ENCODE assay signal across 26 cellular contexts in genomic region chr14:44271006-44271405, GRCh38.
"Had no signal": no experiment of that assay in that cellular context is flagged by ENCODE, and none has a peak within 500 bp of the region (broad histone marks: within the 10 kb centered on the region; RNA-seq: fewer than 3 reads in every experiment).

No MANE protein-coding gene starts in this region.

- H3K36me3 ChIP-seq: stomach, suprapubic skin, thoracic aorta, thyroid gland, tibial artery, tibial nerve, transverse colon, upper lobe of left lung, upper lobe of right lung, uterus, vagina had no signal

- DNase-seq: stimulated activated CD4-positive, alpha-beta T cell treated with anti-CD3 and anti-CD28 coated beads, Interleukin-2, amount 100 ng/mL, for 48 hours; stimulated activated CD4-positive, alpha-beta T cell treated with anti-CD3 and anti-CD28 coated beads, Interleukin-4, amount 100 ng/mL, for 1 hour; stimulated activated CD4-positive, alpha-beta T cell treated with anti-CD3 and anti-CD28 coated beads, Interleukin-4, amount 100 ng/mL, for 24 hours; stimulated activated CD4-positive, alpha-beta T cell treated with anti-CD3 and anti-CD28 coated beads, Interleukin-4, amount 100 ng/mL, for 4 hours; stimulated activated CD8-positive, alpha-beta memory T cell treated with anti-CD3 and anti-CD28 coated beads, Interleukin-4, amount 100 ng/mL, for 48 hours; stimulated activated naive B cell treated with anti-CD40 and anti-IgM and Interleukin-4, amounts not matched to agents 10 μg/mL and 1 μg/mL and 100 μg/mL, for 72 hours; stimulated activated naive CD4-positive, alpha-beta T cell; stimulated activated naive CD4-positive, alpha-beta T cell treated with Interleukin-2 at 50 U/mL for 16 hours; stimulated activated naive CD8-positive, alpha-beta T cell treated with anti-CD3 and anti-CD28 coated beads, Interleukin-15, amount 100 ng/mL, for 72 hours; stimulated activated naive CD8-positive, alpha-beta T cell treated with anti-CD3 and anti-CD28 coated beads, Interleukin-15, Interleukin-2, amounts not matched to agents 100 U/mL and 50 U/mL, for 24 hours; stomach; substantia nigra; testis; thyroid gland; tibial artery; transverse colon; upper lobe of left lung; upper lobe of right lung; uterus had no signal

- H3K4me1 ChIP-seq: stomach, suprapubic skin, testis, thyroid gland, tibial artery, tibial nerve, transverse colon, upper lobe of left lung, upper lobe of right lung, uterus, vagina had no signal

- FAIRE-seq: urothelium cell line had no signal

- H3K27ac ChIP-seq: stomach, suprapubic skin, testis, thoracic aorta, thyroid gland, tibial artery, tibial nerve, transverse colon, upper lobe of left lung, upper lobe of right lung, uterus, vagina had no signal

- ATAC-seq: stimulated activated effector memory CD8-positive, alpha-beta T cell treated with anti-CD3 and anti-CD28 coated beads, Interleukin-12 subunit alpha, Interleukin-12 subunit beta, amount 100 ng/mL, for 72 hours; stimulated activated memory B cell treated with anti-CD40 and anti-IgM and Interleukin-4, amounts not matched to agents 10 μg/mL and 1 μg/mL and 100 μg/mL, for 72 hours; stimulated activated naive B cell treated with anti-CD40 and anti-IgM and Interleukin-4, amounts not matched to agents 10 μg/mL and 1 μg/mL and 100 μg/mL, for 72 hours; stimulated activated naive CD8-positive, alpha-beta T cell treated with anti-CD3 and anti-CD28 coated beads, Interleukin-15, amount 100 ng/mL, for 72 hours; stimulated activated naive CD8-positive, alpha-beta T cell treated with anti-CD3 and anti-CD28 coated beads, Interleukin-15, Interleukin-2, amounts not matched to agents 100 U/mL and 50 U/mL, for 24 hours; upper lobe of right lung had no signal

- H3K27me3 ChIP-seq: stomach, suprapubic skin, testis, thyroid gland, tibial artery, tibial nerve, transverse colon, upper lobe of left lung, upper lobe of right lung, vagina had no signal

- H3K9me3 ChIP-seq: suprapubic skin, testis, thoracic aorta, thyroid gland, tibial artery, tibial nerve, transverse colon, upper lobe of left lung, upper lobe of right lung, uterus, vagina had no signal

- H3K4me3 ChIP-seq: stomach, suprapubic skin, testis, thoracic aorta, thyroid gland, tibial artery, tibial nerve, transverse colon, upper lobe of left lung, upper lobe of right lung, uterus, vagina had no signal
